Comparison of ENCODE assay signal across 18 cellular contexts in genomic region chrX:15524417-15524816, GRCh38. TPM values are rescaled to one million over a fixed set of nuclear protein-coding genes. Genes with fewer than 3 reads are reported as not detected.
DNase-seq lines count a peak whose midpoint lies in the region; ATAC-seq and TF ChIP-seq lines count a peak whose summit lies in the region.
"Had no signal": no experiment of that assay in that cellular context is flagged by ENCODE, and none has a peak within 500 bp of the region (broad histone marks: within the 10 kb centered on the region; RNA-seq: fewer than 3 reads in every experiment).

No MANE protein-coding gene starts in this region.

- DNase-seq in DMS53 treated with DMSO at 0.1 percent for 48 hours (lab: John Stamatoyannopoulos, UW; ENCODE audit: unreplicated experiment) (peak; percentile 37), HT1080 (ENCODE audit: low read depth) (peak; percentile 65), choroid plexus epithelial cell (ENCODE audit: low read depth) (peak; percentile 59), mesothelial cell of epicardium (ENCODE audit: low spot score in 2 of 2, unreplicated experiment in 2 of 2) (no peak), left lobe of liver (ENCODE audit: low spot score) (no peak), KBM-7 (no peak)
- DNase-seq: activated CD4-positive, alpha-beta T cell treated with anti-CD3 and anti-CD28 coated beads, Interleukin-2, amount 50 U/mL, for 4 hours; activated T-cell treated with anti-CD3 and anti-CD28 coated beads, Interleukin-2, amount 50 U/mL, for 4 hours; adrenal gland; esophagus squamous epithelium; NCI-H1048; NCI-H446; nucleus accumbens; spleen had no signal

- peaks cover 33% of the 10 kb centered on the region for H3K4me1 Mint-ChIP-seq in mesothelial cell of epicardium
- H3K4me1 Mint-ChIP-seq: memory B cell had no signal

- H3K9me3 Mint-ChIP-seq in mesothelial cell of epicardium: peaks cover 7% of the 10 kb centered on the region
- H3K9me3 Mint-ChIP-seq: activated T-cell treated with anti-CD3 and anti-CD28 coated beads, Interleukin-2, amount 50 U/mL, for 4 hours; memory B cell; stimulated activated naive CD8-positive, alpha-beta T cell treated with anti-CD3 and anti-CD28 coated beads, Interleukin-15, Interleukin-2, amounts not matched to agents 100 ng/mL and 50 ng/mL, for 24 hours had no signal

- H3K36me3 Mint-ChIP-seq in mesothelial cell of epicardium: no peaks in the 10 kb centered on the region
- H3K36me3 Mint-ChIP-seq: memory B cell had no signal

- no peak for TF ChIP-seq CTCF in choroid plexus epithelial cell (conservative IDR thresholded peaks at IDR 0.05; ENCODE audit: low read depth, low read length)
- TF ChIP-seq CTCF in mesothelial cell of epicardium (IDR thresholded peaks at IDR 0.05; ENCODE audit: unreplicated experiment): no peak

- in situ Hi-C loops in KBM-7 (cut with MboI; ENCODE audit: low pct_unique_long_range_greater_than_20kb, low sequenced_read_pairs): no loop called here

- peaks cover 6% of the 10 kb centered on the region for H3K27me3 Mint-ChIP-seq in mesothelial cell of epicardium (ENCODE audit: low read depth)

- peak overlapping the region; percentile 40 for H3K27ac Mint-ChIP-seq in mesothelial cell of epicardium
- H3K27ac Mint-ChIP-seq: memory B cell; stimulated activated naive CD8-positive, alpha-beta T cell treated with anti-CD3 and anti-CD28 coated beads, Interleukin-15, Interleukin-2, amounts not matched to agents 100 ng/mL and 50 ng/mL, for 24 hours had no signal

- no peak overlapping the region for H3K4me3 Mint-ChIP-seq in mesothelial cell of epicardium
- H3K4me3 Mint-ChIP-seq: activated T-cell treated with anti-CD3 and anti-CD28 coated beads, Interleukin-2, amount 50 U/mL, for 4 hours; memory B cell; stimulated activated naive CD8-positive, alpha-beta T cell treated with anti-CD3 and anti-CD28 coated beads, Interleukin-15, Interleukin-2, amounts not matched to agents 100 ng/mL and 50 ng/mL, for 24 hours had no signal

- ATAC-seq in left lobe of liver: no peak
- ATAC-seq in HG02970 (IDR thresholded peaks at IDR 0.05; ENCODE audit: low FRiP score, unreplicated experiment): no peak
- ATAC-seq: activated T-cell treated with anti-CD3 and anti-CD28 coated beads, Interleukin-2, amount 50 U/mL, for 4 hours; HCT116 had no signal

- no peak overlapping the region for H3K4me3 ChIP-seq in choroid plexus epithelial cell (ENCODE audit: low read depth, low read length)
- H3K4me3 ChIP-seq: adrenal gland, esophagus squamous epithelium, spleen had no signal

RNA-seq across cellular contexts. Expression of gene BMX, which starts 23.8 kb away (rescaled TPM):
- 0.34 TPM in 1 of 2 replicates, not detected in the other for total RNA-seq in HT1080 (2014; rRNA removed; shearing (Covaris generic))
- polyA plus RNA-seq in HT1080 (2015; cell fraction: cytosol; rRNA removed): not detected in 2 replicates
- polyA plus RNA-seq in HT1080 (2015; cell fraction: nucleus; rRNA removed): not detected in 2 replicates
- total RNA-seq in mesothelial cell of epicardium: not detected in 3 replicates
- total RNA-seq in left lobe of liver: 0.78 TPM
- total RNA-seq: activated T-cell treated with anti-CD3 and anti-CD28 coated beads, Interleukin-2, amount 50 U/mL, for 4 hours had no signal

RNA-seq across cellular contexts. Expression of gene PIR, which starts 31.3 kb away (rescaled TPM):
- total RNA-seq in HT1080 (2014; rRNA removed; shearing (Covaris generic)): 15.6 and 19.3 TPM in 2 replicates
- 9.7 and 14.7 TPM in 2 replicates for polyA plus RNA-seq in HT1080 (2015; cell fraction: cytosol; rRNA removed)
- 12.2 and 14.5 TPM in 2 replicates for polyA plus RNA-seq in HT1080 (2015; cell fraction: nucleus; rRNA removed)
- total RNA-seq in mesothelial cell of epicardium (27.6 to 28.8 TPM (median 28.7 TPM) in 3 replicates), left lobe of liver (19.3 TPM)

Comparison
In these comparisons a context has a peak if more than half of its experiments do, and no peak if none do; other contexts are left out.
1. DNase-seq: peak in DMS53 treated with DMSO at 0.1 percent for 48 hours (single experiment), HT1080 (single experiment) and choroid plexus epithelial cell (single experiment); none in mesothelial cell of epicardium (0 of 2), left lobe of liver (single experiment) and KBM-7 (single experiment).